In the genomic region with DNA sequence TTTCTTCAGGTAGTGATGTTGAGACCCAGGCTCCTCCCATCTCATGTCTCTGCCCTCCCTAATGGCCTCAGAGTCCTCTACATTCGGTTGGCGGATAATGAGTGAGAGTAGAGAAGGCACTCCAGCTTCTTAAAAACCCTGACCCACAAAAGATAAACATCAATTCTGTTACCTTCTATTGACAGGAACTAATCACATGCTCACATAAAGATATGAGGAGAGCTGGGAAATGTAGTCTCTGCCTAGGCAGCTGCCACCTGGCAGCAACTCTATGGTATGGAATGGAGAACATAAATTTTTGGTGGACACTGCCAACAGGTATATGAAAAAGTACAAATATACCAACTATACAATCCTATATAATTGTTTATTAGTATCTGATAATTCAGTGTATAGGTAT, we compare ENCODE assay signal across 1 cellular context.
TF ChIP-seq lines count a peak whose summit lies in the region.

No MANE protein-coding gene starts in this region.

TF ChIP-seq in SK-N-SH, 30 proteins besides CTCF, POLR2A, EP300 and RAD21 (continued from another document):
- TF ChIP-seq ZBTB33 (IDR thresholded peaks at IDR 0.05; ENCODE audit: borderline replicate concordance, low read depth) = no peak
- TF ChIP-seq FOXJ3 (CRISPR knock-in tag; IDR thresholded peaks at IDR 0.05) = no peak
- no peak for TF ChIP-seq FOSL2 (IDR thresholded peaks at IDR 0.05; ENCODE audit: borderline replicate concordance, low read depth)
- no peak for TF ChIP-seq TCF12 (IDR thresholded peaks at IDR 0.05)
- TF ChIP-seq SMC3 (IDR thresholded peaks at IDR 0.05; ENCODE audit: low read depth, low read length) = no peak
TF ChIP-seq in SK-N-SH: peak in this region for 0.
